ENCODE assay signal across 8 cellular contexts in the genomic region with DNA sequence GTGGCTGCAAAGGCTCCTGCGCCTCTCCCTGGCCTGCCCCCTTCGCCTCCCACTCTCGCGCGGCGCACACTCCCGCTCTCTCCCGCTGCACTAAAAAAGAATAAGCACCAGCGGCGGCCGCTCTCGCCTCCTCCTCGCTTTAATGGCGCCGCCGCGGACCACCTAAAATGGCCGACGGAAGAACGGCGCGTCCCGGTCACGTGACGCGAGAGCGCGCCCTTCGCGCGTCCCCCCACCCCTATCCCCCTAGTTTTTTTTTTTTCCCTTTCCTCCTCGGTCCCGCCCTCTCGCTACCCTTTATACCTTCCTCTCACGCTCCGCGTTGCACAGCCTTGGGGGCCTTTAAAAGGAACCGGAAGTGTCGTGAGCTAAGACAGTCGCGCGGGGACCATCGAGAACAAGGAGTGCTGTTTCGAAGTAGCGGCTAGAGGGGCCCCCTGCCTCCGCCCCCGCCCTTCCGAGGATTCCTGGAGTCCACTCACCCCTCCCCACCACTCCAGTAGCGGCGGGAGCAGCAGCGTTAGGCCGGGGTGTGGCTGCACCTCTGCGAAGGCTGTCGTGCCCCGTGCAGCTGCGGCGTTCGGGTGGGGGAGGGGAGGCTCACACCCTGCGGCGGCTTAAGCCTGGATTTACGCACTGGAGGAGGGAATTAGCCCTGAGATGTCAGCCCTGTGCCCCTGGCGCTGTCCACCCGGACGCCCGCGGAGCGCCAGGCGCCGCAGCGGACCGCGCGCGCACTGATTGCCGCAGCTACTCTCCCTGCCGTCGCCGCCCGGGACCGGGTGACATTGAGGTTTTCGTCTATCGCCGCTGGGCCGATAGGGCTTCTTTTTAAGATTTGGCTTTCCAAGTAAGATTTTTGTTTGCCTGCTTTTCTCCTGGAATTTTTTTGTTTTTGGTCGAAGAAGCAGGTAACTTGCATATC. TPM values are rescaled to one million over a fixed set of nuclear protein-coding genes. Genes with fewer than 3 reads are reported as not detected.
A peak's percentile ranks its signal among the peaks of the same experiment; 100 is the strongest.
DNase-seq lines count a peak whose midpoint lies in the region; ATAC-seq and TF ChIP-seq lines count a peak whose summit lies in the region.

A gene with protein sequence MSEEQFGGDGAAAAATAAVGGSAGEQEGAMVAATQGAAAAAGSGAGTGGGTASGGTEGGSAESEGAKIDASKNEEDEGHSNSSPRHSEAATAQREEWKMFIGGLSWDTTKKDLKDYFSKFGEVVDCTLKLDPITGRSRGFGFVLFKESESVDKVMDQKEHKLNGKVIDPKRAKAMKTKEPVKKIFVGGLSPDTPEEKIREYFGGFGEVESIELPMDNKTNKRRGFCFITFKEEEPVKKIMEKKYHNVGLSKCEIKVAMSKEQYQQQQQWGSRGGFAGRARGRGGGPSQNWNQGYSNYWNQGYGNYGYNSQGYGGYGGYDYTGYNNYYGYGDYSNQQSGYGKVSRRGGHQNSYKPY (minus strand): TSS at position 176 of the 925 bp plus-strand sequence. CDS start 313 bp downstream, outside the sequence.

- H3K27me3 ChIP-seq in Karpas-422 (ENCODE audit: low read length) (no peaks in the 10 kb centered on the region), esophagus squamous epithelium (no peaks in the 10 kb centered on the region)

- H4K20me1 ChIP-seq in Karpas-422 (ENCODE audit: insufficient read depth, low read depth, low read length), result peaks cover 32% of the 10 kb centered on the region

- H3K79me2 ChIP-seq in Karpas-422 (ENCODE audit: low read length), result peaks cover 47% of the 10 kb centered on the region

- H3K9me3 ChIP-seq in Karpas-422 (ENCODE audit: low read length) (no peaks in the 10 kb centered on the region), esophagus squamous epithelium (no peaks in the 10 kb centered on the region)

- intact Hi-C loops in esophagus squamous epithelium (cut with DNase I), result loop anchor here (2.0 kb wide), 1 partner anchor 55 kb away; no protein-coding TSS in a partner anchor

- peak; percentile 93 for ATAC-seq in GM21825 (IDR thresholded peaks at IDR 0.05; ENCODE audit: unreplicated experiment)

- H3K9me2 ChIP-seq in Karpas-422 (replicated peaks; ENCODE audit: insufficient read depth, low read length), result no peaks in the 10 kb centered on the region

- H3K9ac ChIP-seq in Karpas-422 (ENCODE audit: low read length), result peak within 1 kb of the TSS; percentile 97

- peak within 1 kb of the TSS; percentile 96 for H3K4me3 ChIP-seq in Karpas-422 (ENCODE audit: low read length)
- H3K4me3 ChIP-seq in esophagus squamous epithelium, result peak within 1 kb of the TSS; percentile 76 to 97 (median 90)

- peak within 1 kb of the TSS; percentile 82 for H3K27ac ChIP-seq in Karpas-422 (ENCODE audit: low read length)
- peak within 1 kb of the TSS; percentile 99 to 100 (median 100) for H3K27ac ChIP-seq in esophagus squamous epithelium

- DNase-seq in DMS79 treated with DMSO at 0.1 percent for 48 hours (lab: John Stamatoyannopoulos, UW) (peak; percentile 98), Karpas-422 (peak; percentile 97), RKO (ENCODE audit: low spot score) (peak; percentile 100), activated T-helper 1 cell treated with Interleukin-2 at 50 U/mL for 16 hours (ENCODE audit: low read depth) (peak; percentile 86), esophagus squamous epithelium (lab: John Stamatoyannopoulos, UW) (peak; percentile 94), myocyte (ENCODE audit: low read depth) (peak; percentile 100)
- peak; percentile 89 to 96 for DNase-seq in stimulated activated CD8-positive, alpha-beta memory T cell treated with anti-CD3 and anti-CD28 coated beads, Interleukin-7, amount 100 ng/mL, for 48 hours (ENCODE audit: extremely low read depth in 1 of 2, low read depth in 1 of 2)

- H2AFZ ChIP-seq in Karpas-422 (ENCODE audit: low read length), result 0 out of 2 replicates have a peak within 1 kb of the TSS, but pooled peaks have one; percentile 18

- peak in 3 of 4 donors; percentile 22 to 90 (median 80) for TF ChIP-seq POLR2A in esophagus squamous epithelium (IDR thresholded peaks at IDR 0.05)

- H3K4me1 ChIP-seq in Karpas-422 (ENCODE audit: low read length) (peaks cover 31% of the 10 kb centered on the region), esophagus squamous epithelium (peaks cover 21 to 51% (median 34%) of the 10 kb centered on the region in 3 donors)

- TF ChIP-seq CTCF in esophagus squamous epithelium (IDR thresholded peaks at IDR 0.05), result peak in 2 of 6 experiments; percentile 5 to 27

- H3K36me3 ChIP-seq in Karpas-422 (ENCODE audit: insufficient read depth, low read length) (peaks cover 28% of the 10 kb centered on the region), esophagus squamous epithelium (peaks cover 0 to 12% (median 0%) of the 10 kb centered on the region in 3 donors)

- 0 to 1% methylated on average over 41 to 45 of the region's 85 CpGs for WGBS in esophagus squamous epithelium, 2 donors

- peak within 1 kb of the TSS; percentile 95 for H3K4me2 ChIP-seq in Karpas-422 (ENCODE audit: low read depth, low read length, poor library complexity, severe bottlenecking)

RNA-seq across cellular contexts. Expression of the gene that starts here (rescaled TPM):
- 50.7 and 64.1 TPM in 2 replicates for total RNA-seq in Karpas-422 (2014; rRNA removed; shearing (Covaris generic); ENCODE audit: low replicate concordance)
- 100 to 1,000 TPM in 1 of 4 donors, 10 to 100 TPM in 3; 49.9 to 105 (median 71.0) TPM for total RNA-seq in esophagus squamous epithelium
- 28.4 and 32.7 TPM in 2 replicates for total RNA-seq in myocyte
- polyA plus RNA-seq in myocyte (2012), result 102 TPM

Comparison
In these comparisons a context has a peak if more than half of its experiments do, and no peak if none do; other contexts are left out.
1. Peak in every context shown above with its lines: DNase-seq, ATAC-seq, H3K4me3 ChIP-seq and H3K27ac ChIP-seq.